Comparison of ENCODE assay signal across 10 cellular contexts in the genomic region with DNA sequence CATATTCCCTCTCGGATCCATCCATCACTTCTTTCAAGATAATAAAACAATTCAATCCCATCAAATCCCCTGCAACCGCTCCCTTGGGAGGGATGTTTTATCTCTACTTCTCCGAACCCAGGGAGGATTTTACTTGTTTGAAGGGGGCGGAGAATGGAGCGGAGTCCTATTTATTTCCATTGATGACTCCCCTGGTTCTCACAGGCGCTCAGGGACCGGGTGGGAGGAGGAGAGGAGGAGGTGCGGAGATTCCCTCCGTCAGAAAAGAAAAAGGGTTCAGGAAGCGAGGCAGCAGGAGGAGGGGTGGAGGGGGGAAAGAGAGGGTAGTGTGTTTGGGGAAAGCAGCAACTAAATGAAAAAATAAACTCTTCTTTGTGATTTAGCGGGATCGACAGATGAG. TPM values are rescaled to one million over a fixed set of nuclear protein-coding genes. Genes with fewer than 3 reads are reported as not detected.
DNase-seq lines count a peak whose midpoint lies in the region; ATAC-seq and TF ChIP-seq lines count a peak whose summit lies in the region.
"Had no signal": no experiment of that assay in that cellular context is flagged by ENCODE, and none has a peak within 500 bp of the region (broad histone marks: within the 10 kb centered on the region; RNA-seq: fewer than 3 reads in every experiment).

No MANE protein-coding gene starts in this region.

- H3K9me3 Mint-ChIP-seq in dendritic cell treated with granulocyte-macrophage colony-stimulating factor and Interleukin-4, amounts not matched to agents 40 ng/mL and 50 ng/mL, for 4 days, result no peaks in the 10 kb centered on the region

- 36 to 62% methylated on average over 12 of the region's 12 CpGs for WGBS in heart right ventricle, 2 donors

- H3K27ac Mint-ChIP-seq in dendritic cell treated with granulocyte-macrophage colony-stimulating factor and Interleukin-4, amounts not matched to agents 40 ng/mL and 50 ng/mL, for 4 days, result no peak overlapping the region

- intact Hi-C loops in heart right ventricle (cut with DNase I) (loop anchor here in 3 of 10 donors (5.0 to 10.0 kb wide), 3 partner anchors 38 to 148 kb away; partner anchors contain the start of gene PRDM5 (in 3 of the 3)), left ventricle myocardium superior (cut with micrococcal nuclease) (no loop called here), vagina (cut with DNase I) (no loop called here)
- intact Hi-C loops in dendritic cell treated with granulocyte-macrophage colony-stimulating factor and Interleukin-4, amounts not matched to agents 40 ng/mL and 50 ng/mL, for 4 days (cut with micrococcal nuclease), result no loop called here

- DNase-seq in heart right ventricle (peak in 1 of 2 donors; percentile 20), left ventricle myocardium superior (no peak), vagina (ENCODE audit: extremely low spot score in 2 of 2) (no peak)
- DNase-seq: NCI-H2081 had no signal

- no peak for TF ChIP-seq POLR2A in vagina (IDR thresholded peaks at IDR 0.05)

- H3K27ac ChIP-seq in heart right ventricle (peak overlapping the region in 9 of 10 donors; percentile 54 to 86 (median 75)), muscle layer of duodenum (ENCODE audit: low read length) (no peak overlapping the region), vagina (peak overlapping the region; percentile 44)
- H3K27ac ChIP-seq: right lobe of liver had no signal

- H3K4me1 ChIP-seq in heart right ventricle, result peaks cover 0 to 31% (median 18%) of the 10 kb centered on the region in 9 donors
- peaks cover 0 to 3% of the 10 kb centered on the region in 2 donors for H3K4me1 ChIP-seq in muscle layer of duodenum (ENCODE audit: control insufficient read depth in 1 of 2, insufficient read depth in 2 of 2, low read length in 2 of 2)
- H3K4me1 ChIP-seq in vagina, result peaks cover 6% of the 10 kb centered on the region

- peaks cover 63% of the 10 kb centered on the region for H3K27me3 Mint-ChIP-seq in dendritic cell treated with granulocyte-macrophage colony-stimulating factor and Interleukin-4, amounts not matched to agents 40 ng/mL and 50 ng/mL, for 4 days

- H3K36me3 ChIP-seq in heart right ventricle, result no peaks in the 10 kb centered on the region
- H3K36me3 ChIP-seq in muscle layer of duodenum (ENCODE audit: control insufficient read depth in 1 of 2, insufficient read depth in 2 of 2, low read length in 2 of 2), result no peaks in the 10 kb centered on the region
- H3K36me3 ChIP-seq in vagina, result no peaks in the 10 kb centered on the region
- H3K36me3 ChIP-seq: right lobe of liver had no signal

- no peaks in the 10 kb centered on the region for H3K9me3 ChIP-seq in heart right ventricle
- no peaks in the 10 kb centered on the region for H3K9me3 ChIP-seq in muscle layer of duodenum (ENCODE audit: control insufficient read depth in 1 of 2, low read length in 2 of 2)
- no peaks in the 10 kb centered on the region for H3K9me3 ChIP-seq in vagina
- H3K9me3 ChIP-seq: right lobe of liver had no signal

- H3K4me3 Mint-ChIP-seq in dendritic cell treated with granulocyte-macrophage colony-stimulating factor and Interleukin-4, amounts not matched to agents 40 ng/mL and 50 ng/mL, for 4 days, result peak overlapping the region; percentile 74

- peaks cover 33% of the 10 kb centered on the region for H3K4me1 Mint-ChIP-seq in dendritic cell treated with granulocyte-macrophage colony-stimulating factor and Interleukin-4, amounts not matched to agents 40 ng/mL and 50 ng/mL, for 4 days (ENCODE audit: low read depth)

- no peaks in the 10 kb centered on the region for H3K36me3 Mint-ChIP-seq in dendritic cell treated with granulocyte-macrophage colony-stimulating factor and Interleukin-4, amounts not matched to agents 40 ng/mL and 50 ng/mL, for 4 days (ENCODE audit: low read depth)

- peak overlapping the region; percentile 47 to 72 (median 62) for H3K4me3 ChIP-seq in heart right ventricle
- H3K4me3 ChIP-seq in muscle layer of duodenum (ENCODE audit: low read depth in 1 of 2, low read length in 2 of 2), result peak overlapping the region; percentile 65 to 87
- H3K4me3 ChIP-seq in vagina, result peak overlapping the region in 1 of 2 donors; percentile 41

- peak in 3 of 8 donors; percentile 25 to 33 (median 31) for ATAC-seq in heart right ventricle
- ATAC-seq in left ventricle myocardium superior, result no peak
- ATAC-seq in HG03139 (IDR thresholded peaks at IDR 0.05; ENCODE audit: unreplicated experiment), result no peak
- ATAC-seq in GM18511 (IDR thresholded peaks at IDR 0.05; ENCODE audit: unreplicated experiment), result no peak
- ATAC-seq in GM18498 (IDR thresholded peaks at IDR 0.05; ENCODE audit: unreplicated experiment), result no peak

- TF ChIP-seq CTCF in heart right ventricle (IDR thresholded peaks at IDR 0.05) (no peak), vagina (IDR thresholded peaks at IDR 0.05) (no peak)

- H3K27me3 ChIP-seq in heart right ventricle (peaks cover 0 to 74% (median 11%) of the 10 kb centered on the region in 7 donors), muscle layer of duodenum (ENCODE audit: low read depth, low read length) (peaks cover 7% of the 10 kb centered on the region), vagina (no peaks in the 10 kb centered on the region)

RNA-seq across cellular contexts. Expression of gene NDNF, which starts 2.1 kb away (rescaled TPM):
- total RNA-seq in heart right ventricle (10 to 100 TPM in 2 of 10 donors, 1 to 10 TPM in 8; 3.4 to 17.9 (median 7.3) TPM), left ventricle myocardium superior (9.0 TPM), vagina (4.9 TPM)
- 1 to 10 TPM; 2.8 to 4.6 TPM for polyA plus RNA-seq in heart right ventricle
